Comparison of ENCODE assay signal across 19 cellular contexts in genomic region chr10:88239212-88239611, GRCh38.
"Had no signal": no experiment of that assay in that cellular context is flagged by ENCODE, and none has a peak within 500 bp of the region (broad histone marks: within the 10 kb centered on the region; RNA-seq: fewer than 3 reads in every experiment).

No MANE protein-coding gene starts in this region.

- H3K27ac Mint-ChIP-seq: activated CD4-positive, alpha-beta memory T cell treated with anti-CD3 and anti-CD28 coated beads, Interleukin-2, amount 10 ng/mL, durations not matched to agents 7 days and 5 days; activated CD4-positive, alpha-beta T cell treated with anti-CD3 and anti-CD28 coated beads for 36 hours; activated naive CD4-positive, alpha-beta T cell treated with anti-CD3 and anti-CD28 coated beads, Interleukin-2, amount 10 ng/mL, durations not matched to agents 7 days and 5 days; activated T-cell treated with anti-CD3 and anti-CD28 coated beads, Interleukin-2, amount 50 U/mL, for 24 hours; naive thymus-derived CD8-positive, alpha-beta T cell had no signal

- DNase-seq: activated CD4-positive, alpha-beta memory T cell treated with anti-CD3 and anti-CD28 coated beads, Interleukin-2, amount 10 ng/mL, durations not matched to agents 7 days and 5 days; activated CD4-positive, alpha-beta T cell treated with anti-CD3 and anti-CD28 coated beads for 36 hours; activated naive CD4-positive, alpha-beta T cell treated with anti-CD3 and anti-CD28 coated beads, Interleukin-2, amount 10 ng/mL, durations not matched to agents 7 days and 5 days; activated T-cell treated with anti-CD3 and anti-CD28 coated beads, Interleukin-2, amount 50 U/mL, for 24 hours; kidney glomerular epithelial cell; mucosa of descending colon; naive thymus-derived CD8-positive, alpha-beta T cell; nucleus accumbens; right lobe of liver; stimulated activated CD4-positive, alpha-beta T cell treated with anti-CD3 and anti-CD28 coated beads, Interleukin-4, amount 100 ng/mL, for 4 hours; stimulated activated CD8-positive, alpha-beta memory T cell treated with anti-CD3 and anti-CD28 coated beads, Interleukin-4, amount 100 ng/mL, for 48 hours; stimulated activated naive CD4-positive, alpha-beta T cell treated with Interleukin-2 at 50 U/mL for 16 hours; T-helper 1 cell; T1000 had no signal

- H3K9me3 Mint-ChIP-seq: activated naive CD4-positive, alpha-beta T cell treated with anti-CD3 and anti-CD28 coated beads, Interleukin-2, amount 10 ng/mL, durations not matched to agents 7 days and 5 days; activated T-cell treated with anti-CD3 and anti-CD28 coated beads, Interleukin-2, amount 50 U/mL, for 24 hours; naive thymus-derived CD8-positive, alpha-beta T cell had no signal

- ATAC-seq: activated CD4-positive, alpha-beta T cell treated with anti-CD3 and anti-CD28 coated beads for 36 hours; esophagus mucosa; mucosa of descending colon; naive thymus-derived CD8-positive, alpha-beta T cell; SK-N-SH treated with all-trans-retinoic acid at 6 μM for 48 hours had no signal

- H3K36me3 ChIP-seq: cardiac muscle cell, right lobe of liver had no signal

- H3K27ac ChIP-seq: cardiac muscle cell, VCaP had no signal

- H3K27me3 ChIP-seq: cardiac muscle cell, right lobe of liver had no signal

- H3K9me3 ChIP-seq: mucosa of descending colon, right lobe of liver had no signal

- H3K36me3 Mint-ChIP-seq: activated naive CD4-positive, alpha-beta T cell treated with anti-CD3 and anti-CD28 coated beads, Interleukin-2, amount 10 ng/mL, durations not matched to agents 7 days and 5 days; naive thymus-derived CD8-positive, alpha-beta T cell had no signal

- H3K4me3 ChIP-seq: cardiac muscle cell, mucosa of descending colon, right lobe of liver, smooth muscle cell had no signal

- H3K4me3 Mint-ChIP-seq: activated CD4-positive, alpha-beta memory T cell treated with anti-CD3 and anti-CD28 coated beads, Interleukin-2, amount 10 ng/mL, durations not matched to agents 7 days and 5 days; activated CD4-positive, alpha-beta T cell treated with anti-CD3 and anti-CD28 coated beads for 36 hours; activated naive CD4-positive, alpha-beta T cell treated with anti-CD3 and anti-CD28 coated beads, Interleukin-2, amount 10 ng/mL, durations not matched to agents 7 days and 5 days; activated T-cell treated with anti-CD3 and anti-CD28 coated beads, Interleukin-2, amount 50 U/mL, for 24 hours; naive thymus-derived CD8-positive, alpha-beta T cell had no signal

- H3K27me3 Mint-ChIP-seq: activated CD4-positive, alpha-beta T cell treated with anti-CD3 and anti-CD28 coated beads for 36 hours; activated T-cell treated with anti-CD3 and anti-CD28 coated beads, Interleukin-2, amount 50 U/mL, for 24 hours; naive thymus-derived CD8-positive, alpha-beta T cell had no signal
